In the genomic region with DNA sequence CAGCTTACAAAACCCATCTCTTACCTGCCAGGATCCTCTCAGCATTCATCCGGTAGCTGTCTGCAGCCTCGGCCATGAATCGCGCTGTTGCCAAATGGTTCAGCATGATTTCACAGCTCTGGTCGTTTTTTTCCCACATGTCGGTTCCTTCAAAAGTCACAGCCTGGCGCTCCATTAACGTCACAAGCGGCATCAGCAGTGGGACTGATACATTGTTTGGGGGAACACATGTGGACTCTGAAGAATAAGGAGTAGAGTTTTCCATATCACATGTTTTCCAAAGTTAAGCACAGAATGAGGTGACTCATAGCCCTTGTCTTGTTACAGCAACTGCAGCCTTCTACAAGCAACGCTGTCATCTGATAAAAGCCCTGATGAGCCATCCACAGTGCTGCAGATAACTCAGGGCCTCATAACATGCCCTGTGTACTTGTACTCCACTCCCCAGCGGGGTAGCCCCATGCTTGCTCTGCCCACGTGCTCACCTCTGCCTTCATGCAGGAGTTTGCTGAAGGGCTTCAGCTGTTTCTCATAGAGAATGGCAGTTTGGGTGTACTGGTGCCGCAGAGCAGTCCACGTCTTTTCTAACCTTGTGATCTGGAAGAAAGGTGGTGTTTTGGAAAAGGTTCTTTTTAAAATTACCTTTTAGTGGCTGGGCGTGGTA, we compare ENCODE assay signal across 9 cellular contexts.
A peak's percentile ranks its signal among the peaks of the same experiment; 100 is the strongest.
DNase-seq lines count a peak whose midpoint lies in the region; ATAC-seq and TF ChIP-seq lines count a peak whose summit lies in the region.
"Had no signal": no experiment of that assay in that cellular context is flagged by ENCODE, and none has a peak within 500 bp of the region (broad histone marks: within the 10 kb centered on the region; RNA-seq: fewer than 3 reads in every experiment).

No MANE protein-coding gene starts in this region.

- in situ Hi-C loops in astrocyte of the spinal cord (cut with HindIII; ENCODE audit: low sequenced_read_pairs) (no loop called here), GM13976 (cut with MboI; ENCODE audit: low sequenced_read_pairs, unreplicated experiment) (no loop called here)

- no peak for ATAC-seq in GM18858 (IDR thresholded peaks at IDR 0.05; ENCODE audit: unreplicated experiment)

- no peak overlapping the region for H3K4me3 ChIP-seq in astrocyte of the spinal cord (ENCODE audit: low read depth, low read length)

- TF ChIP-seq CTCF in astrocyte of the spinal cord (IDR thresholded peaks at IDR 0.05; ENCODE audit: low read depth, low read length) (no peak), GM13976 (IDR thresholded peaks at IDR 0.05; ENCODE audit: borderline replicate concordance, control extremely low read depth, extremely low read depth, insufficient read depth, missing control alignments) (no peak)

- peak; percentile 41 for DNase-seq in HS-5 (ENCODE audit: low read depth)
- peak; percentile 79 for DNase-seq in astrocyte of the spinal cord (ENCODE audit: low read depth, low spot score)
- peak; percentile 47 for DNase-seq in hepatic stellate cell (ENCODE audit: low spot score)
- DNase-seq in stromal cell of bone marrow (ENCODE audit: low read depth), result peak; percentile 74
- DNase-seq in cerebellar nuclear complex (lab: John Stamatoyannopoulos, UW), result no peak
- no peak for DNase-seq in GM13976 (ENCODE audit: low spot score)
- no peak for DNase-seq in Kasumi-1 (lab: John Stamatoyannopoulos, UW)
- DNase-seq: NCI-H774 had no signal

Comparison
In these comparisons a context has a peak if more than half of its experiments do, and no peak if none do; other contexts are left out.
1. DNase-seq: peak in HS-5 (single experiment), astrocyte of the spinal cord (single experiment), hepatic stellate cell (single experiment) and stromal cell of bone marrow (single experiment); none in cerebellar nuclear complex (0 of 2), GM13976 (single experiment) and Kasumi-1 (0 of 2).